Comparison of ENCODE assay signal across 28 cellular contexts in the genomic region with DNA sequence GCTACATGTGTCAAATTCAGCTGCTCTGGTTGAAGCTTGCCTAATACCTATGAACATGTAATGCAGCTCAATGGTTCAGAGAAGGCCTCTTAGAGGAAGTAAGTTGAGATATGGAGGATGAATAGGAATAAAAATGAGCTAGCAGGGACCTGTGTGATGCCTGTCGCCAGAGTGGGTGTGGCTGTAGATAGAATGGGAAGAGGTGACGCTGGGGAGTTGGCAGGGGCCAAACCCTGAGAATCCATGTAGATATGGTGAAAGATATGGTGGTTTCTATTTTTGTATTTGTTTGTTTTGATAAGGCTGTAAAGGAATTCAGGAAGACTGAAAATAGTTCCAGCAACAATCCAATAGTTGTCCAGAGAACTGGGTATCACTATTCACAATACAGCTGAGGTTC.
"Had no signal": no experiment of that assay in that cellular context is flagged by ENCODE, and none has a peak within 500 bp of the region (broad histone marks: within the 10 kb centered on the region; RNA-seq: fewer than 3 reads in every experiment).

No MANE protein-coding gene starts in this region.

- DNase-seq: activated CD4-positive, alpha-beta memory T cell treated with anti-CD3 and anti-CD28 coated beads, Interleukin-2, amount 10 ng/mL, durations not matched to agents 7 days and 5 days; activated CD4-positive, alpha-beta T cell treated with anti-CD3 and anti-CD28 coated beads for 36 hours; activated CD4-positive, alpha-beta T cell treated with anti-CD3 and anti-CD28 coated beads, Interleukin-2, amount 50 U/mL, for 1 hour; activated CD4-positive, CD25-positive, alpha-beta regulatory T cell; activated CD8-positive, alpha-beta memory T cell treated with anti-CD3 and anti-CD28 coated beads, Interleukin-2, amount 50 U/mL, for 4 hours; activated gamma-delta T cell treated with Interleukin-2 at 50 U/mL for 16 hours; activated naive CD4-positive, alpha-beta T cell treated with anti-CD3 and anti-CD28 coated beads, Interleukin-2, amount 10 ng/mL, durations not matched to agents 7 days and 5 days; activated naive CD8-positive, alpha-beta T cell treated with anti-CD3 and anti-CD28 coated beads for 36 hours; activated T-cell treated with anti-CD3 and anti-CD28 coated beads, Interleukin-2, amount 50 U/mL, for 72 hours; brain microvascular endothelial cell; KG1; NCI-H1092; NCI-H1417 treated with DMSO at 0.1 percent for 48 hours; NCI-H1694; NCI-H2029; NCI-H2107; NCI-H2171 treated with DMSO at 0.1 percent for 48 hours; NCI-H226; NCI-H526 treated with DMSO at 0.1 percent for 48 hours; PC-3; T-cell; T-helper 2 cell; T1000 had no signal

- H3K36me3 Mint-ChIP-seq: activated naive CD4-positive, alpha-beta T cell treated with anti-CD3 and anti-CD28 coated beads, Interleukin-2, amount 10 ng/mL, durations not matched to agents 7 days and 5 days; activated naive CD8-positive, alpha-beta T cell treated with anti-CD3 and anti-CD28 coated beads for 36 hours; T-cell had no signal

- H3K27ac ChIP-seq: brain microvascular endothelial cell, cardiac muscle cell, SK-N-MC, VCaP had no signal

- H3K27ac Mint-ChIP-seq: activated CD4-positive, alpha-beta memory T cell treated with anti-CD3 and anti-CD28 coated beads, Interleukin-2, amount 10 ng/mL, durations not matched to agents 7 days and 5 days; activated CD4-positive, alpha-beta T cell treated with anti-CD3 and anti-CD28 coated beads for 36 hours; activated naive CD4-positive, alpha-beta T cell treated with anti-CD3 and anti-CD28 coated beads, Interleukin-2, amount 10 ng/mL, durations not matched to agents 7 days and 5 days; activated naive CD8-positive, alpha-beta T cell treated with anti-CD3 and anti-CD28 coated beads for 36 hours; activated T-cell treated with anti-CD3 and anti-CD28 coated beads, Interleukin-2, amount 50 U/mL, for 72 hours; activated T-helper 2 cell treated with anti-CD3 and anti-CD28 coated beads, Interferon-gamma antibody, Interleukin-2, Interleukin-4, amounts not matched to agents 10 μg/mL and 5 μg/mL and 100 μg/mL, durations not matched to agents 14 hours and 24 hours and 36 hours; T-cell had no signal

- H3K4me1 Mint-ChIP-seq: activated CD4-positive, alpha-beta memory T cell treated with anti-CD3 and anti-CD28 coated beads, Interleukin-2, amount 10 ng/mL, durations not matched to agents 7 days and 5 days; activated CD4-positive, alpha-beta T cell treated with anti-CD3 and anti-CD28 coated beads for 36 hours; activated naive CD4-positive, alpha-beta T cell treated with anti-CD3 and anti-CD28 coated beads, Interleukin-2, amount 10 ng/mL, durations not matched to agents 7 days and 5 days; activated naive CD8-positive, alpha-beta T cell treated with anti-CD3 and anti-CD28 coated beads for 36 hours; T-cell had no signal

- H3K4me3 ChIP-seq: cardiac muscle cell, SK-N-MC had no signal

- H3K36me3 ChIP-seq: brain microvascular endothelial cell, cardiac muscle cell had no signal

- ATAC-seq: activated CD4-positive, alpha-beta T cell treated with anti-CD3 and anti-CD28 coated beads for 36 hours; activated T-cell treated with anti-CD3 and anti-CD28 coated beads, Interleukin-2, amount 50 U/mL, for 72 hours; PC-3; T-cell had no signal

- H3K9me3 Mint-ChIP-seq: activated CD4-positive, alpha-beta memory T cell treated with anti-CD3 and anti-CD28 coated beads, Interleukin-2, amount 10 ng/mL, durations not matched to agents 7 days and 5 days; activated naive CD4-positive, alpha-beta T cell treated with anti-CD3 and anti-CD28 coated beads, Interleukin-2, amount 10 ng/mL, durations not matched to agents 7 days and 5 days; activated naive CD8-positive, alpha-beta T cell treated with anti-CD3 and anti-CD28 coated beads for 36 hours; activated T-cell treated with anti-CD3 and anti-CD28 coated beads, Interleukin-2, amount 50 U/mL, for 72 hours; activated T-helper 2 cell treated with anti-CD3 and anti-CD28 coated beads, Interferon-gamma antibody, Interleukin-2, Interleukin-4, amounts not matched to agents 10 μg/mL and 5 μg/mL and 100 μg/mL, durations not matched to agents 14 hours and 24 hours and 36 hours; T-cell had no signal

- H3K4me3 Mint-ChIP-seq: activated CD4-positive, alpha-beta memory T cell treated with anti-CD3 and anti-CD28 coated beads, Interleukin-2, amount 10 ng/mL, durations not matched to agents 7 days and 5 days; activated CD4-positive, alpha-beta T cell treated with anti-CD3 and anti-CD28 coated beads for 36 hours; activated naive CD4-positive, alpha-beta T cell treated with anti-CD3 and anti-CD28 coated beads, Interleukin-2, amount 10 ng/mL, durations not matched to agents 7 days and 5 days; activated naive CD8-positive, alpha-beta T cell treated with anti-CD3 and anti-CD28 coated beads for 36 hours; activated T-cell treated with anti-CD3 and anti-CD28 coated beads, Interleukin-2, amount 50 U/mL, for 72 hours; IgD-negative memory B cell; T-cell had no signal

- H3K27me3 ChIP-seq: brain microvascular endothelial cell, cardiac muscle cell had no signal
